2 cellular contexts compared by ENCODE assay signal in genomic region chr17:49881054-49881402, GRCh38.
TF ChIP-seq lines count a peak whose summit lies in the region.

No MANE protein-coding gene starts in this region.

TF ChIP-seq in A549, 52 proteins besides CTCF, POLR2A, EP300 and RAD21 (continued from another document):
- TF ChIP-seq HES2 (IDR thresholded peaks at IDR 0.05) (no peak), ZSCAN20 (CRISPR knock-in tag; IDR thresholded peaks at IDR 0.05) (no peak), CBX2 (IDR thresholded peaks at IDR 0.05; ENCODE audit: borderline replicate concordance, low read depth) (no peak), HEYL (CRISPR knock-in tag; IDR thresholded peaks at IDR 0.05) (no peak), ATOH8 (CRISPR knock-in tag; IDR thresholded peaks at IDR 0.05; ENCODE audit: low read depth) (no peak), HDAC2 (IDR thresholded peaks at IDR 0.05) (no peak), HOXB5 (CRISPR knock-in tag; IDR thresholded peaks at IDR 0.05) (no peak), REST (IDR thresholded peaks at IDR 0.05) (no peak), HOXB13 (CRISPR knock-in tag; IDR thresholded peaks at IDR 0.05; ENCODE audit: low read depth) (no peak)

TF ChIP-seq in HCT116, 20 proteins besides CTCF, POLR2A, EP300 and RAD21 (continued from another document):
- no peak for TF ChIP-seq REST (IDR thresholded peaks at IDR 0.05; ENCODE audit: low read depth)
- TF ChIP-seq JUND (IDR thresholded peaks at IDR 0.05) = no peak
- TF ChIP-seq FOSL1 (IDR thresholded peaks at IDR 0.05; ENCODE audit: low read depth) = no peak
- no peak for TF ChIP-seq POLR2AphosphoS5 (IDR thresholded peaks at IDR 0.05; ENCODE audit: low read depth, low read length)
- no peak for TF ChIP-seq EGR1 (IDR thresholded peaks at IDR 0.05; ENCODE audit: low read depth)
- no peak for TF ChIP-seq EZH2 (IDR thresholded peaks at IDR 0.05)
- TF ChIP-seq ELF1 (IDR thresholded peaks at IDR 0.05; ENCODE audit: borderline replicate concordance, low read depth) = no peak
- no peak for TF ChIP-seq EZH2phosphoT487 (IDR thresholded peaks at IDR 0.05; ENCODE audit: borderline replicate concordance)
- no peak for TF ChIP-seq ZBTB33 (IDR thresholded peaks at IDR 0.05; ENCODE audit: extremely low read depth, insufficient replicate concordance, low read length)
- no peak for TF ChIP-seq CEBPB (IDR thresholded peaks at IDR 0.05; ENCODE audit: low read depth)
- TF ChIP-seq ZFX (IDR thresholded peaks at IDR 0.05) = no peak
- no peak for TF ChIP-seq ZNF274 (IDR thresholded peaks at IDR 0.05; ENCODE audit: low read depth, low read length)
- no peak for TF ChIP-seq SRF (IDR thresholded peaks at IDR 0.05; ENCODE audit: low read depth)
- TF ChIP-seq TCF7L2 (IDR thresholded peaks at IDR 0.05; ENCODE audit: borderline replicate concordance, extremely low read depth, insufficient read depth, insufficient read length) = no peak
- TF ChIP-seq CBX3 (IDR thresholded peaks at IDR 0.05; ENCODE audit: low read depth) = no peak
- TF ChIP-seq YY1 (IDR thresholded peaks at IDR 0.05; ENCODE audit: extremely low read depth, insufficient replicate concordance, low read depth, low read length) = no peak
TF ChIP-seq in HCT116: peak in this region for 0.
